ENCODE assay signal across 21 cellular contexts in the genomic region with DNA sequence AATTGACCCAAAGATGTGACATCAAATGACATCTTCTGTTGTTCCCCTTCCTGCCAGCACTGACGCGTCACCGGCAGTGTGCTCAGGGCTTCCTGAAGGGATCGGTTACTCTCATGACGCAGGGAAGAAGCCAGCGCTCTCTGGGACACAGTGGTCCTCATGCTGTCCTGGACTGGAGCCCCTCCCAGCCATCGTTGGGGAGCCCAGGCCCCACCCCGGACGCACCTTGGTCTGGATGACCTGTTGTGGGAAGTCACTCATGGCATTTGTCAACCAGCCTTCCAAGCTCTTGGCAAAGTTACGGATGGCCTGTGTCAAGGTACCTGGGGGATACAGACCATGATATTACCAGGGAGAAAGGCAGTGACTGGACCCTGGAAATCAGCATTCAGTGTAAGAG.
"Had no signal": no experiment of that assay in that cellular context is flagged by ENCODE, and none has a peak within 500 bp of the region (broad histone marks: within the 10 kb centered on the region; RNA-seq: fewer than 3 reads in every experiment).

No MANE protein-coding gene starts in this region.

- H3K27ac ChIP-seq: KMS-11 had no signal

- H3K9ac ChIP-seq: KMS-11 had no signal

- FAIRE-seq: HepG2, RCC 7860 had no signal

- DNase-seq: Kasumi-1, MM.1S, NCI-H1092 treated with DMSO at 0.1 percent for 48 hours, NCI-H1436, NCI-H187, NCI-H2029, NCI-H2081 treated with DMSO at 0.1 percent for 48 hours, NCI-H2171, NCI-H226, NCI-H446, NCI-H510A, NCI-H524 treated with DMSO at 0.1 percent for 48 hours, NCI-H69, NCI-H774, RPMI8226, SHP77 had no signal

- H3K4me3 ChIP-seq: K562 had no signal

- ATAC-seq: HepG2, K562, SK-N-SH treated with all-trans-retinoic acid at 6 μM for 48 hours had no signal

- H3K4me2 ChIP-seq: KMS-11 had no signal
